In genomic region chrX:34893741-34894140, GRCh38 we compare ENCODE assay signal across 12 cellular contexts. TPM values are rescaled to one million over a fixed set of nuclear protein-coding genes. Genes with fewer than 3 reads are reported as not detected.
DNase-seq lines count a peak whose midpoint lies in the region; ATAC-seq, FAIRE-seq and TF ChIP-seq lines count a peak whose summit lies in the region.
"Had no signal": no experiment of that assay in that cellular context is flagged by ENCODE, and none has a peak within 500 bp of the region (broad histone marks: within the 10 kb centered on the region; RNA-seq: fewer than 3 reads in every experiment).

No MANE protein-coding gene starts in this region.

- BruUV-seq in GM12878 (replicated peaks; lab: Mats Ljungman, UMichigan): no TSS peak

- intact Hi-C loops in GM12878 (cut with micrococcal nuclease; ENCODE audit: unreplicated experiment) (loop anchor here (10.0 kb wide), 1 partner anchor 1971 kb away; no protein-coding TSS in a partner anchor), right lobe of liver (cut with DNase I) (no loop called here)

- H3K27me3 ChIP-seq in GM12878 (replicated peaks in 1 of 2; ENCODE audit: control insufficient read depth in 2 of 2, insufficient read depth in 2 of 2, low read length in 1 of 2) (no peaks in the 10 kb centered on the region), right lobe of liver (no peaks in the 10 kb centered on the region)
- H3K27me3 ChIP-seq: neutrophil had no signal

- RAD21 ChIA-PET in GM12878 (lab: Charles Lee; ENCODE audit: unreplicated experiment): no interaction called here

- peak; percentile 13 for FAIRE-seq in GM12878 (lab: Jason Lieb, UNC)

- WGBS in GM12878 (ENCODE audit: insufficient coverage, insufficient replicate concordance, low lambda C conversion rate, missing lambda C conversion rate): 30% methylated on average over 1 of the region's 1 CpG
- 59% methylated on average over 1 of the region's 1 CpG for WGBS in right lobe of liver (ENCODE audit: insufficient coverage, low coverage, low lambda C conversion rate, missing lambda C conversion rate)

- no peaks in the 10 kb centered on the region for H3K36me3 ChIP-seq in GM12878 (ENCODE audit: control insufficient read depth in 2 of 2, insufficient read depth in 2 of 2, low read length in 1 of 2)
- H3K36me3 ChIP-seq in right lobe of liver: peaks cover 0 to 3% (median 0%) of the 10 kb centered on the region in 4 donors
- H3K36me3 ChIP-seq: neutrophil had no signal

- POLR2A ChIA-PET in GM12878 (lab: Charles Lee): no interaction called here

- SMC1A ChIA-PET in GM12878 (lab: Charles Lee; ENCODE audit: uncharacterized antibody, unreplicated experiment): no interaction called here

- peak; percentile 55; the same call in 1 of the 3 replicates for ATAC-seq in GM12878
- ATAC-seq in right lobe of liver: peak in 3 of 4 donors; percentile 48 to 62 (median 50)
- ATAC-seq in GM18909 (IDR thresholded peaks at IDR 0.05; ENCODE audit: poor library complexity, unreplicated experiment): no peak

- TF ChIP-seq EP300 in Ishikawa (IDR thresholded peaks at IDR 0.05; ENCODE audit: borderline replicate concordance) (no peak), GM12878 (IDR thresholded peaks at IDR 0.05; ENCODE audit: borderline replicate concordance in 1 of 2, control insufficient read depth in 1 of 2, low read depth in 2 of 2, low read length in 2 of 2) (no peak)

- H3K4me3 ChIP-seq in GM12878 (no peak overlapping the region), right lobe of liver (no peak overlapping the region)

- no peaks in the 10 kb centered on the region for H4K20me1 ChIP-seq in GM12878 (ENCODE audit: control insufficient read depth, insufficient read depth)

- in situ Hi-C loops in GM12878 (cut with MboI): no loop called here

- no peak overlapping the region for H3K9ac ChIP-seq in GM12878 (ENCODE audit: control insufficient read depth, insufficient read depth, low read length)

- H3K9me3 ChIP-seq in GM12878 (replicated peaks; ENCODE audit: control insufficient read depth, insufficient read depth, low read length) (no peaks in the 10 kb centered on the region), right lobe of liver (no peaks in the 10 kb centered on the region)
- H3K9me3 ChIP-seq: neutrophil had no signal

- TF ChIP-seq RAD21 in Ishikawa (IDR thresholded peaks at IDR 0.05; ENCODE audit: low read depth) (peak; percentile 24), GM12878 (IDR thresholded peaks at IDR 0.05; ENCODE audit: insufficient read depth, low read depth, low read length) (no peak)

- TF ChIP-seq POLR2A in GM12878 (IDR thresholded peaks at IDR 0.05; ENCODE audit: low read depth, low read length) (no peak), right lobe of liver (IDR thresholded peaks at IDR 0.05) (no peak)

- no peaks in the 10 kb centered on the region for H3K4me1 ChIP-seq in GM12878 (ENCODE audit: control insufficient read depth, insufficient read depth, low read length)
- no peaks in the 10 kb centered on the region for H3K4me1 ChIP-seq in right lobe of liver

- H3K4me2 ChIP-seq in GM12878 (ENCODE audit: control insufficient read depth, insufficient read depth): no peak overlapping the region

- H2AFZ ChIP-seq in GM12878 (ENCODE audit: control insufficient read depth, low read depth, low read length): no peak overlapping the region

- CTCF ChIA-PET in GM12878 (lab: Yijun Ruan, JAX): no interaction called here

- H3K79me2 ChIP-seq in GM12878 (ENCODE audit: control insufficient read depth, insufficient read depth, low read length): no peaks in the 10 kb centered on the region

- DNase-seq in GM12878 (ENCODE audit: low read depth, low spot score) (no peak), right lobe of liver (no peak), NCI-H1694 (lab: John Stamatoyannopoulos, UW) (no peak), medulla oblongata (ENCODE audit: extremely low spot score) (no peak)
- DNase-seq in activated effector memory CD4-positive, alpha-beta T cell treated with anti-CD3 and anti-CD28 coated beads, Interleukin-2, amount 50 U/mL, for 16 hours: no peak
- DNase-seq: DMS79, NCI-H1105 treated with DMSO at 0.1 percent for 48 hours had no signal

- TF ChIP-seq CTCF in C4-2B (conservative IDR thresholded peaks at IDR 0.05) (peak; percentile 56), GM12878 (IDR thresholded peaks at IDR 0.05 in 2 of 3, conservative IDR thresholded peaks at IDR 0.05 in 1 of 3; ENCODE audit: control insufficient read depth in 2 of 3, extremely low read depth in 1 of 3, insufficient read depth in 1 of 3, low read depth in 3 of 3, low read length in 3 of 3) (peak in 1 of 3 experiments; percentile 22; a peak in 2 of 6 replicates), right lobe of liver (IDR thresholded peaks at IDR 0.05) (peak; percentile 35 to 54 (median 52))

- no peak overlapping the region for H3K27ac ChIP-seq in C4-2B
- no peak overlapping the region for H3K27ac ChIP-seq in GM12878 (ENCODE audit: control insufficient read depth, insufficient read depth)
- no peak overlapping the region for H3K27ac ChIP-seq in right lobe of liver
- H3K27ac ChIP-seq: neutrophil had no signal

TF ChIP-seq in Ishikawa, 13 proteins besides CTCF, POLR2A, EP300 and RAD21 (continues in another document):
- no peak for TF ChIP-seq FOXM1 (IDR thresholded peaks at IDR 0.05; ENCODE audit: borderline replicate concordance, low read depth)
- TF ChIP-seq EGR1 (IDR thresholded peaks at IDR 0.05): no peak
- no peak for TF ChIP-seq ZBTB7A (IDR thresholded peaks at IDR 0.05; ENCODE audit: low read depth)
- TF ChIP-seq TCF12 (IDR thresholded peaks at IDR 0.05; ENCODE audit: low read depth): no peak

TF ChIP-seq in GM12878, 131 proteins besides CTCF, POLR2A, EP300 and RAD21:
- peak; percentile 9; the same call in 1 of the 2 replicates for TF ChIP-seq SMC3 (IDR thresholded peaks at IDR 0.05; ENCODE audit: borderline replicate concordance, low read length)
- no peak for TF ChIP-seq CBX3 (IDR thresholded peaks at IDR 0.05; ENCODE audit: borderline replicate concordance, low read depth)

RNA-seq across cellular contexts. Expression of gene FAM47B, which starts 48.9 kb away (rescaled TPM):
- total RNA-seq in GM12878 (2013; cell fraction: nucleolus; rRNA removed): not detected in 2 replicates
- total RNA-seq in GM12878 (2014; rRNA removed) (not detected in 2 replicates), GM12878 (2014; rRNA removed; fragmentation: Illumina TruSeq; extraction: Trizol) (not detected in 2 replicates), GM12878 (2021) (not detected in 2 replicates), right lobe of liver (not detected)
- polyA plus RNA-seq in GM12878 (2011; ENCODE audit: low read depth): not detected
- polyA plus RNA-seq in GM12878 (2011; rRNA removed) (not detected in 2 replicates), GM12878 (2014; fragmentation: Illumina TruSeq; extraction: Trizol) (not detected in 2 replicates), GM12878 (2014; fragmentation: Nextera tagmentation; extraction: Ambion mirVana) (not detected), GM12878 (2014; rRNA removed) (not detected in 2 replicates), GM12878 (2016; fragmentation: Nextera tagmentation; extraction: Ambion mirVana) (not detected)
- not detected in 2 replicates for polyA plus RNA-seq in GM12878 (2011; cell fraction: cytosol; rRNA removed)
- polyA plus RNA-seq in GM12878 (2011; cell fraction: nucleus; rRNA removed): not detected in 2 replicates
- not detected in 2 replicates for polyA plus RNA-seq in GM12878 (2012)
- polyA minus RNA-seq in GM12878 (2011; rRNA and poly(A)+ RNA removed): not detected in 2 replicates
- polyA minus RNA-seq in GM12878 (2011; cell fraction: cytosol; rRNA and poly(A)+ RNA removed): not detected in 2 replicates
- not detected in 2 replicates for polyA minus RNA-seq in GM12878 (2011; cell fraction: nucleus; rRNA and poly(A)+ RNA removed)
- polyA plus RNA-seq: thymus had no signal
